8 cellular contexts compared by ENCODE assay signal in the genomic region with DNA sequence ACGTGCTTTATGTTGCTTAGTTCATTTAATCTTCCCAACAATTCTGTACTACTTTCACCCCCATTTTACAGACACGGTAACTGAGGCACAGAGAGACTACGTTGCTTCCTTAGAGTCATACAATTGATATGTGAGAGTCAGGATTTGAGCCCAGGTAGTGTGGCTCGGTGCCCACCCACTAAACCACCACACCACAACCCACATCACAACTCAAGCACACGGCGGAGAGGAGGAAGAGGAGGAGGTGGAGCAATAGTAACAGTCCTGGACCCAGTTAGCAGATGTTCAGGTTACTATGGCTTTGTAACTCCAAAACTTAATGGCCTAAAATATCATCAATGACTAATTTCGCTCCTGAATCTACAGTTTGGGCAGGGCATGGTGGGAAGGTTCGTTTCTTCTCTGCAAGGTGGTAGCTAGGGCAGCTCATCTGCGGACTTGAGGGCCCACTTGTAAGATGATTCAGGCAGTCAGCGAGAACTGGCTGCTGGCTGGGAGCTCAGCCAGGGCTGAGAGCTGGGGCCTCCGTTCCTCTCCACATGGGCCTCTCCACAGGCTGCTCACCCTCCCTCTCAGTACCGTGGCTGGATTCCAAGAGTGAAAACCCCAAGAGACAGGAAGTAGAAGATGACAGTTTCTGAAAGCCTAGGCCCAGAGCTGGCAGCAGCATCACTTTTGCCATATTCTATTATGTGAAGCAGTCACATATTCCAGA.
DNase-seq lines count a peak whose midpoint lies in the region; ATAC-seq and TF ChIP-seq lines count a peak whose summit lies in the region.

No MANE protein-coding gene starts in this region.

- H3K4me3 ChIP-seq in HL-60 (replicated peaks; ENCODE audit: insufficient read depth, low read length): no peak overlapping the region
- H3K4me3 ChIP-seq in adrenal gland: no peak overlapping the region
- H3K4me3 ChIP-seq in right atrium auricular region: no peak overlapping the region

- H3K27me3 ChIP-seq in HL-60 (ENCODE audit: insufficient read depth, poor library complexity, severe bottlenecking) (no peaks in the 10 kb centered on the region), adrenal gland (no peaks in the 10 kb centered on the region), right atrium auricular region (no peaks in the 10 kb centered on the region)

- peak; percentile 68 for ATAC-seq in GM18909 (IDR thresholded peaks at IDR 0.05; ENCODE audit: poor library complexity, unreplicated experiment)

- no peaks in the 10 kb centered on the region for H3K27me3 Mint-ChIP-seq in type B pancreatic cell

- TF ChIP-seq CTCF in HL-60 (IDR thresholded peaks at IDR 0.05; ENCODE audit: insufficient read depth, low read length) (no peak), adrenal gland (IDR thresholded peaks at IDR 0.05) (no peak), right atrium auricular region (IDR thresholded peaks at IDR 0.05) (no peak), type B pancreatic cell (conservative IDR thresholded peaks at IDR 0.05) (no peak)

- H3K4me1 ChIP-seq in adrenal gland (replicated peaks in 1 of 2) (peaks cover 17 to 30% of the 10 kb centered on the region in 2 donors), right atrium auricular region (peaks cover 0 to 33% of the 10 kb centered on the region in 2 donors)

- DNase-seq in HL-60 (ENCODE audit: low read depth in 1 of 2, low spot score in 1 of 2) (peak; percentile 86 to 95), SKM-1 (lab: John Stamatoyannopoulos, UW; ENCODE audit: unreplicated experiment) (peak; percentile 75), adrenal gland (peak; percentile 79 to 95 (median 92)), right atrium auricular region (ENCODE audit: low spot score) (peak; percentile 80), NCI-H146 treated with DMSO at 0.1 percent for 48 hours (lab: John Stamatoyannopoulos, UW; ENCODE audit: unreplicated experiment) (no peak), type B pancreatic cell (ENCODE audit: extremely low spot score, unreplicated experiment) (no peak)
- peak; percentile 50 to 75 (median 66) for DNase-seq in stimulated activated CD4-positive, alpha-beta T cell treated with anti-CD3 and anti-CD28 coated beads, Interleukin-12 subunit alpha, Interleukin-12 subunit beta, amount 100 ng/mL, for 48 hours (ENCODE audit: low read depth in 2 of 3, low spot score in 1 of 3)

- peaks cover 8% of the 10 kb centered on the region for H3K36me3 Mint-ChIP-seq in type B pancreatic cell

- H3K4me3 Mint-ChIP-seq in type B pancreatic cell: no peak overlapping the region

- WGBS in adrenal gland, 4 donors: 40 to 63% (median 47%) methylated on average over 7 to 12 of the region's 12 CpGs

- H3K36me3 ChIP-seq in adrenal gland (replicated peaks in 1 of 2): no peaks in the 10 kb centered on the region
- no peaks in the 10 kb centered on the region for H3K36me3 ChIP-seq in right atrium auricular region

- H3K9me3 ChIP-seq in adrenal gland (replicated peaks in 1 of 3) (no peaks in the 10 kb centered on the region), right atrium auricular region (peaks cover 0 to 11% of the 10 kb centered on the region in 2 donors)

- no peak overlapping the region for H3K27ac Mint-ChIP-seq in type B pancreatic cell

- peaks cover 13% of the 10 kb centered on the region for H3K9me3 Mint-ChIP-seq in type B pancreatic cell

- H3K4me1 Mint-ChIP-seq in type B pancreatic cell (ENCODE audit: unreplicated experiment): peaks cover 32% of the 10 kb centered on the region

- intact Hi-C loops in adrenal gland (cut with DNase I): no loop called here

- TF ChIP-seq POLR2A in adrenal gland (IDR thresholded peaks at IDR 0.05): no peak

- H3K27ac ChIP-seq in HL-60 (replicated peaks): peak overlapping the region; percentile 66
- H3K27ac ChIP-seq in adrenal gland: peak overlapping the region in 2 of 5 donors; percentile 54 to 57
- peak overlapping the region; percentile 35 to 37 for H3K27ac ChIP-seq in right atrium auricular region

Comparison
In these comparisons a context has a peak if more than half of its experiments do, and no peak if none do; other contexts are left out.
1. DNase-seq: peak in HL-60 (2 of 2), SKM-1 (single experiment), adrenal gland (7 of 7), right atrium auricular region (single experiment) and stimulated activated CD4-positive, alpha-beta T cell treated with anti-CD3 and anti-CD28 coated beads, Interleukin-12 subunit alpha, Interleukin-12 subunit beta, amount 100 ng/mL, for 48 hours (3 of 3); none in NCI-H146 treated with DMSO at 0.1 percent for 48 hours (single experiment) and type B pancreatic cell (single experiment).